17 cellular contexts compared by ENCODE assay signal in the genomic region with DNA sequence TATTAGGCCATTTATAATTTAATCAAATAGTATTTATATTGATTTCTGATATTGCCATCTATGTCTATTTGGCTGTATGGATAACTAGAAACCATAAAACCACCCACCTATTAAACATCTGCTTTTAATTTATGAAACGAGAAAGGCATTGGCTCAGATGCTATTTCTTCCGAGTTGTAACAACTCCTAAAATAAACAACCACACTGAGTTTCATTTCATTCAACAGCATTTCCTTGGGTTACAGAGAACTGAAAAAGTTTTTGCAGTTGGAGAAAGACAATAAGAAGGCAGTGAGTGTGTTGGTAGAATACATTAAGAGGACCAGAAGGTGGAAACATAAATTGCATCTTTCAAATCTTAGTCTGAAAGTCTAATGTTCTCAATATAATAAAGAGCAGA.
"Had no signal": no experiment of that assay in that cellular context is flagged by ENCODE, and none has a peak within 500 bp of the region (broad histone marks: within the 10 kb centered on the region; RNA-seq: fewer than 3 reads in every experiment).

No MANE protein-coding gene starts in this region.

- DNase-seq: activated CD4-positive, alpha-beta T cell treated with anti-CD3 and anti-CD28 coated beads, Interleukin-2, amount 50 U/mL, for 4 hours; activated gamma-delta T cell; adrenal gland; effector CD8-positive, alpha-beta T cell; heart left ventricle; immature natural killer cell; left ventricle myocardium superior; nephron progenitor cell; nucleus accumbens; retina; spleen; stimulated activated CD4-positive, alpha-beta T cell treated with anti-CD3 and anti-CD28 coated beads, Interleukin-4, amount 100 ng/mL, for 4 hours; testis had no signal

- FAIRE-seq: astrocyte, bronchial epithelial cell had no signal

- H3K9me3 ChIP-seq: testis had no signal

- H3K27ac ChIP-seq: adrenal gland, esophagus muscularis mucosa, gastroesophageal sphincter, heart left ventricle, spleen, testis had no signal

- H3K4me3 ChIP-seq: adrenal gland, esophagus muscularis mucosa, gastroesophageal sphincter, heart left ventricle, spleen, testis had no signal
